In genomic region chr1:23098463-23099170, GRCh38 we compare ENCODE assay signal across 1 cellular context.
TF ChIP-seq lines count a peak whose summit lies in the region.

No MANE protein-coding gene starts in this region.

TF ChIP-seq in K562, 482 proteins besides CTCF, POLR2A, EP300 and RAD21 (continued from another document and continues in another):
- TF ChIP-seq SMAD1 (IDR thresholded peaks at IDR 0.05; ENCODE audit: low read depth, low read length, partially characterized antibody) = no peak
- TF ChIP-seq HMGXB4 (CRISPR knock-in tag; IDR thresholded peaks at IDR 0.05) = no peak
- TF ChIP-seq HBP1 (CRISPR knock-in tag; IDR thresholded peaks at IDR 0.05) = 0 out of 2 replicates have a peak, but pooled peaks have one; percentile 61
- TF ChIP-seq, protein P1, sequence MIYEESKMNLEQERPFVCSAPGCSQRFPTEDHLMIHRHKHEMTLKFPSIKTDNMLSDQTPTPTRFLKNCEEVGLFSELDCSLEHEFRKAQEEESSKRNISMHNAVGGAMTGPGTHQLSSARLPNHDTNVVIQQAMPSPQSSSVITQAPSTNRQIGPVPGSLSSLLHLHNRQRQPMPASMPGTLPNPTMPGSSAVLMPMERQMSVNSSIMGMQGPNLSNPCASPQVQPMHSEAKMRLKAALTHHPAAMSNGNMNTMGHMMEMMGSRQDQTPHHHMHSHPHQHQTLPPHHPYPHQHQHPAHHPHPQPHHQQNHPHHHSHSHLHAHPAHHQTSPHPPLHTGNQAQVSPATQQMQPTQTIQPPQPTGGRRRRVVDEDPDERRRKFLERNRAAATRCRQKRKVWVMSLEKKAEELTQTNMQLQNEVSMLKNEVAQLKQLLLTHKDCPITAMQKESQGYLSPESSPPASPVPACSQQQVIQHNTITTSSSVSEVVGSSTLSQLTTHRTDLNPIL (CRISPR knock-in tag; IDR thresholded peaks at IDR 0.05) = no peak
- TF ChIP-seq STAG1 (CRISPR knock-in tag; IDR thresholded peaks at IDR 0.05; ENCODE audit: borderline replicate concordance) = peak; percentile 86; the same call in 1 of the 2 replicates
- TF ChIP-seq SMAD2 (IDR thresholded peaks at IDR 0.05; ENCODE audit: low read depth, low read length) = no peak
- TF ChIP-seq FIP1L1 (IDR thresholded peaks at IDR 0.05; ENCODE audit: low read depth, low read length, poor library complexity, severe bottlenecking) = no peak
- no peak for TF ChIP-seq ZBTB40 (IDR thresholded peaks at IDR 0.05)
- no peak for TF ChIP-seq ZBTB40 (CRISPR knock-in tag; IDR thresholded peaks at IDR 0.05)
- peak; percentile 40; the same call in 1 of the 2 replicates for TF ChIP-seq KLF16 (IDR thresholded peaks at IDR 0.05)
- TF ChIP-seq CSDE1 (IDR thresholded peaks at IDR 0.05) = no peak
- TF ChIP-seq ZNF384 (IDR thresholded peaks at IDR 0.05; ENCODE audit: low read depth, low read length) = peak; percentile 92
- TF ChIP-seq ZBTB5 (IDR thresholded peaks at IDR 0.05) = no peak
- TF ChIP-seq TRIM24 (IDR thresholded peaks at IDR 0.05) = no peak
- no peak for TF ChIP-seq ZNF175 (CRISPR knock-in tag; IDR thresholded peaks at IDR 0.05; ENCODE audit: low read depth)
- peak in 1 of 2 experiments; percentile 30; a peak in 1 of 4 replicates for TF ChIP-seq RCOR1 (IDR thresholded peaks at IDR 0.05; ENCODE audit: borderline replicate concordance in 1 of 2, low read depth in 2 of 2, low read length in 2 of 2)
- TF ChIP-seq POLR2AphosphoS5 (IDR thresholded peaks at IDR 0.05; ENCODE audit: control insufficient read depth, insufficient read depth, low read depth, low read length) = 0 out of 2 replicates have a peak, but pooled peaks have one; percentile 22
- 0 out of 2 replicates have a peak, but pooled peaks have one; percentile 24 for TF ChIP-seq ELF4 (CRISPR knock-in tag; IDR thresholded peaks at IDR 0.05)
- no peak for TF ChIP-seq AFF4 (CRISPR knock-in tag; IDR thresholded peaks at IDR 0.05)
- no peak for TF ChIP-seq LARP7 (IDR thresholded peaks at IDR 0.05)
- TF ChIP-seq ZNF282 (CRISPR knock-in tag; IDR thresholded peaks at IDR 0.05) = no peak
- TF ChIP-seq SMC3 (conservative IDR thresholded peaks at IDR 0.05; ENCODE audit: insufficient read depth, low read depth, low read length) = peak; percentile 99
- peak; percentile 73; the same call in 1 of the 2 replicates for TF ChIP-seq NFATC3 (IDR thresholded peaks at IDR 0.05)
- no peak for TF ChIP-seq ZNF717 (CRISPR knock-in tag; IDR thresholded peaks at IDR 0.05)
- TF ChIP-seq NR3C1 (CRISPR knock-in tag; IDR thresholded peaks at IDR 0.05) = no peak
- TF ChIP-seq, protein P2, sequence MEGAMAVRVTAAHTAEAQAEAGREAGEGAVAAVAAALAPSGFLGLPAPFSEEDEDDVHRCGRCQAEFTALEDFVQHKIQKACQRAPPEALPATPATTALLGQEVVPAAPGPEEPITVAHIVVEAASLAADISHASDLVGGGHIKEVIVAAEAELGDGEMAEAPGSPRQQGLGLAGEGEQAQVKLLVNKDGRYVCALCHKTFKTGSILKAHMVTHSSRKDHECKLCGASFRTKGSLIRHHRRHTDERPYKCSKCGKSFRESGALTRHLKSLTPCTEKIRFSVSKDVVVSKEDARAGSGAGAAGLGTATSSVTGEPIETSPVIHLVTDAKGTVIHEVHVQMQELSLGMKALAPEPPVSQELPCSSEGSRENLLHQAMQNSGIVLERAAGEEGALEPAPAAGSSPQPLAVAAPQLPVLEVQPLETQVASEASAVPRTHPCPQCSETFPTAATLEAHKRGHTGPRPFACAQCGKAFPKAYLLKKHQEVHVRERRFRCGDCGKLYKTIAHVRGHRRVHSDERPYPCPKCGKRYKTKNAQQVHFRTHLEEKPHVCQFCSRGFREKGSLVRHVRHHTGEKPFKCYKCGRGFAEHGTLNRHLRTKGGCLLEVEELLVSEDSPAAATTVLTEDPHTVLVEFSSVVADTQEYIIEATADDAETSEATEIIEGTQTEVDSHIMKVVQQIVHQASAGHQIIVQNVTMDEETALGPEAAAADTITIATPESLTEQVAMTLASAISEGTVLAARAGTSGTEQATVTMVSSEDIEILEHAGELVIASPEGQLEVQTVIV (CRISPR knock-in tag; IDR thresholded peaks at IDR 0.05; ENCODE audit: borderline replicate concordance) = no peak
- no peak for TF ChIP-seq ZNF830 (CRISPR knock-in tag; IDR thresholded peaks at IDR 0.05)
